ENCODE assay signal across 8 cellular contexts in genomic region chr15:68578960-68579935, GRCh38. TPM values are rescaled to one million over a fixed set of nuclear protein-coding genes. Genes with fewer than 3 reads are reported as not detected.
DNase-seq lines count a peak whose midpoint lies in the region; ATAC-seq and TF ChIP-seq lines count a peak whose summit lies in the region.

A gene with protein sequence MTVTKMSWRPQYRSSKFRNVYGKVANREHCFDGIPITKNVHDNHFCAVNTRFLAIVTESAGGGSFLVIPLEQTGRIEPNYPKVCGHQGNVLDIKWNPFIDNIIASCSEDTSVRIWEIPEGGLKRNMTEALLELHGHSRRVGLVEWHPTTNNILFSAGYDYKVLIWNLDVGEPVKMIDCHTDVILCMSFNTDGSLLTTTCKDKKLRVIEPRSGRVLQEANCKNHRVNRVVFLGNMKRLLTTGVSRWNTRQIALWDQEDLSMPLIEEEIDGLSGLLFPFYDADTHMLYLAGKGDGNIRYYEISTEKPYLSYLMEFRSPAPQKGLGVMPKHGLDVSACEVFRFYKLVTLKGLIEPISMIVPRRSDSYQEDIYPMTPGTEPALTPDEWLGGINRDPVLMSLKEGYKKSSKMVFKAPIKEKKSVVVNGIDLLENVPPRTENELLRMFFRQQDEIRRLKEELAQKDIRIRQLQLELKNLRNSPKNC (plus strand): TSS chr15:68578993. CDS start chr15:68579263, 270 bp downstream.

- H3K9me3 ChIP-seq in muscle layer of duodenum (ENCODE audit: control insufficient read depth in 1 of 2, low read length in 2 of 2) (no peaks in the 10 kb centered on the region), upper lobe of left lung (no peaks in the 10 kb centered on the region)

- peak within 1 kb of the TSS; percentile 70 for H3K4me3 ChIP-seq in AG10803 (ENCODE audit: low read length)
- peak within 1 kb of the TSS; percentile 64 to 76 for H3K4me3 ChIP-seq in muscle layer of duodenum (ENCODE audit: low read depth in 1 of 2, low read length in 2 of 2)
- H3K4me3 ChIP-seq in upper lobe of left lung: peak within 1 kb of the TSS; percentile 62 to 83 (median 67)

- ATAC-seq in upper lobe of left lung (ENCODE audit: low FRiP score in 2 of 2): peak in 1 of 2 donors; percentile 29
- ATAC-seq in HG03135 (IDR thresholded peaks at IDR 0.05; ENCODE audit: unreplicated experiment): no peak

- H3K36me3 ChIP-seq in muscle layer of duodenum (ENCODE audit: control insufficient read depth in 1 of 2, insufficient read depth in 2 of 2, low read length in 2 of 2): no peaks in the 10 kb centered on the region
- no peaks in the 10 kb centered on the region for H3K36me3 ChIP-seq in upper lobe of left lung

- H3K27me3 ChIP-seq in muscle layer of duodenum (ENCODE audit: low read depth, low read length) (peaks cover 22% of the 10 kb centered on the region), upper lobe of left lung (peaks cover 0 to 7% (median 3%) of the 10 kb centered on the region in 4 donors)

- POLR2A ChIA-PET in HEK293T (lab: Yijun Ruan, JAX): no interaction called here

- 4% methylated on average over 13 to 42 of the region's 96 CpGs for WGBS in upper lobe of left lung, 2 donors

- H3K27ac ChIP-seq in epithelial cell of prostate: peak within 1 kb of the TSS; percentile 7
- H3K27ac ChIP-seq in muscle layer of duodenum (ENCODE audit: low read length): no peak within 1 kb of the TSS
- H3K27ac ChIP-seq in upper lobe of left lung: peak within 1 kb of the TSS; percentile 26 to 90 (median 80)

- H3K4me1 ChIP-seq in muscle layer of duodenum (ENCODE audit: control insufficient read depth in 1 of 2, insufficient read depth in 2 of 2, low read length in 2 of 2) (peaks cover 5 to 14% of the 10 kb centered on the region in 2 donors), upper lobe of left lung (peaks cover 8 to 31% (median 18%) of the 10 kb centered on the region in 4 donors)

- CTCF ChIA-PET in HEK293T (lab: Yijun Ruan, JAX): interaction anchor here (1.0 to 1.5 kb wide), 2 partner anchors 11 to 71 kb away, joined by 3 to 4 read pairs; no protein-coding TSS in a partner anchor

- TF ChIP-seq POLR2A in upper lobe of left lung (IDR thresholded peaks at IDR 0.05): no peak

- TF ChIP-seq EP300 in upper lobe of left lung (IDR thresholded peaks at IDR 0.05): no peak

- TF ChIP-seq CTCF in AG10803 (conservative IDR thresholded peaks at IDR 0.05; ENCODE audit: low read length) (no peak), upper lobe of left lung (IDR thresholded peaks at IDR 0.05) (no peak)

- peak; percentile 32 for DNase-seq in AG10803 (ENCODE audit: low read depth)
- peak; percentile 51 for DNase-seq in HEK293T (ENCODE audit: extremely low spot score)
- peak; percentile 28 for DNase-seq in T1000 (lab: John Stamatoyannopoulos, UW)
- DNase-seq in epithelial cell of prostate (ENCODE audit: low read depth, low spot score): no peak
- DNase-seq in upper lobe of left lung: peak; percentile 30 to 87
- DNase-seq in effector CD8-positive, alpha-beta T cell (lab: John Stamatoyannopoulos, UW): no peak

TF ChIP-seq in HEK293T, 16 proteins besides CTCF, POLR2A, EP300 and RAD21:
- no peak for TF ChIP-seq LEF1 (IDR thresholded peaks at IDR 0.05; ENCODE audit: borderline replicate concordance)
- peak; percentile 44; the same call in 1 of the 2 replicates for TF ChIP-seq NFRKB (IDR thresholded peaks at IDR 0.05)

RNA-seq across cellular contexts. Expression of the gene that starts here (rescaled TPM):
- 1 to 10 TPM in 5 of 6 donors, under 1 TPM in 1; 0.79 to 9.0 (median 2.0) TPM for total RNA-seq in upper lobe of left lung

Comparison
In these comparisons a context has a peak if more than half of its experiments do, and no peak if none do; other contexts are left out.
1. DNase-seq: peak in AG10803 (single experiment), HEK293T (single experiment), T1000 (single experiment) and upper lobe of left lung (2 of 2); none in epithelial cell of prostate (single experiment) and effector CD8-positive, alpha-beta T cell (single experiment).
2. Peak in every context shown above with its lines, with median percentiles within 50 percentile points of each other: H3K4me3 ChIP-seq.